25 cellular contexts compared by ENCODE assay signal in genomic region chr3:41920406-41920970, GRCh38.
"Had no signal": no experiment of that assay in that cellular context is flagged by ENCODE, and none has a peak within 500 bp of the region (broad histone marks: within the 10 kb centered on the region; RNA-seq: fewer than 3 reads in every experiment).

No MANE protein-coding gene starts in this region.

- H3K4me2 ChIP-seq: smooth muscle cell had no signal

- H3K4me1 ChIP-seq: left lung, psoas muscle, stomach, upper lobe of left lung had no signal

- H3K9me3 ChIP-seq: left lung, psoas muscle, stomach, upper lobe of left lung had no signal

- ATAC-seq: activated naive CD8-positive, alpha-beta T cell treated with anti-CD3 and anti-CD28 coated beads, Interleukin-2, amount 50 U/mL, for 24 hours; activated T-cell treated with anti-CD3 and anti-CD28 coated beads, Interleukin-2, amount 50 U/mL, for 4 hours; foreskin keratinocyte; left lung; psoas muscle; sciatic nerve had no signal

- H3K27ac ChIP-seq: dorsolateral prefrontal cortex, epithelial cell of prostate, foreskin keratinocyte, left lung, psoas muscle, stomach, upper lobe of left lung had no signal

- H3K4me3 ChIP-seq: dorsolateral prefrontal cortex, left lung, psoas muscle, smooth muscle cell, stomach, upper lobe of left lung had no signal

- H3K27me3 ChIP-seq: dorsolateral prefrontal cortex, foreskin keratinocyte, left lung, stomach, upper lobe of left lung had no signal

- DNase-seq: activated CD4-positive, alpha-beta T cell treated with anti-CD3 and anti-CD28 coated beads, Interleukin-2, amount 50 U/mL, for 1 hour; activated CD8-positive, alpha-beta memory T cell treated with anti-CD3 and anti-CD28 coated beads, Interleukin-2, amount 50 U/mL, for 4 hours; activated effector memory CD4-positive, alpha-beta T cell treated with Interleukin-2 at 50 U/mL for 16 hours; activated naive CD4-positive, alpha-beta T cell treated with anti-CD3 and anti-CD28 coated beads, Interleukin-2, amount 10 ng/mL, durations not matched to agents 7 days and 5 days; activated naive CD8-positive, alpha-beta T cell treated with anti-CD3 and anti-CD28 coated beads, Interleukin-2, amount 50 U/mL, for 24 hours; activated T-cell treated with anti-CD3 and anti-CD28 coated beads, Interleukin-2, amount 50 U/mL, for 4 hours; anterior cingulate cortex; caudate nucleus; dorsolateral prefrontal cortex; endodermal cell; foreskin keratinocyte; glutamatergic neuron; hippocampal formation; islet precursor cell; left lung; mammary epithelial cell; psoas muscle; stimulated activated CD4-positive, alpha-beta T cell treated with anti-CD3 and anti-CD28 coated beads, Interleukin-4, amount 100 ng/mL, for 1 hour; stomach; T-helper 1 cell; T1000; upper lobe of left lung had no signal
